8 cellular contexts compared by ENCODE assay signal in genomic region chr19:2461751-2462634, GRCh38. TPM values are rescaled to one million over a fixed set of nuclear protein-coding genes. Genes with fewer than 3 reads are reported as not detected.
A peak's percentile ranks its signal among the peaks of the same experiment; 100 is the strongest.
DNase-seq lines count a peak whose midpoint lies in the region; ATAC-seq, FAIRE-seq and TF ChIP-seq lines count a peak whose summit lies in the region.

No MANE protein-coding gene starts in this region.

- TF ChIP-seq POLR2A in K562 (conservative IDR thresholded peaks at IDR 0.05): no peak

- H2AFZ ChIP-seq in SK-N-SH (ENCODE audit: low read depth): peak overlapping the region; percentile 94
- H2AFZ ChIP-seq in K562 (ENCODE audit: low read depth, low read length): peak overlapping the region; percentile 67

- peak overlapping the region; percentile 0; the same call in 1 of the 2 replicates for H3K27ac ChIP-seq in HEK293 (ENCODE audit: extremely low read depth, low read depth, low read length)
- peak overlapping the region in 1 of 2 experiments; percentile 60; a peak in 3 of 4 replicates for H3K27ac ChIP-seq in SK-N-SH (ENCODE audit: low read depth in 2 of 2, low read length in 1 of 2)
- no peak overlapping the region for H3K27ac ChIP-seq in K562 (ENCODE audit: extremely low read depth, low read depth, low read length)

- ATAC-seq in K562 (peak; percentile 74), GM18909 (IDR thresholded peaks at IDR 0.05; ENCODE audit: poor library complexity, unreplicated experiment) (no peak), HG03342 (IDR thresholded peaks at IDR 0.05; ENCODE audit: unreplicated experiment) (no peak)

- H3K9me3 Mint-ChIP-seq in Calu3 (ENCODE audit: low read depth, unreplicated experiment): no peaks in the 10 kb centered on the region
- no peaks in the 10 kb centered on the region for H3K9me3 Mint-ChIP-seq in immature natural killer cell

- H3K4me1 ChIP-seq in HEK293 (ENCODE audit: control insufficient read depth, insufficient read depth, low read length) (no peaks in the 10 kb centered on the region), SK-N-SH (ENCODE audit: control insufficient read depth in 1 of 2, insufficient read depth in 2 of 2, low read depth in 1 of 2, low read length in 1 of 2) (no peaks in the 10 kb centered on the region; a peak in 2 of 4 replicates), K562 (replicated peaks in 1 of 2; ENCODE audit: control insufficient read depth in 2 of 2, insufficient read depth in 2 of 2, low read length in 2 of 2) (peaks cover 0 to 24% of the 10 kb centered on the region in 2 experiments; a peak in 2 of 5 replicates)

- H3K79me2 ChIP-seq in SK-N-SH (ENCODE audit: insufficient read depth) (peaks cover 10% of the 10 kb centered on the region), K562 (ENCODE audit: control insufficient read depth, insufficient read depth, low read length) (peaks cover 3% of the 10 kb centered on the region; the same call in 1 of the 3 replicates)

- H3K27me3 ChIP-seq in SK-N-SH (ENCODE audit: insufficient read depth) (no peaks in the 10 kb centered on the region), K562 (ENCODE audit: control insufficient read depth in 2 of 2, insufficient read depth in 2 of 2, low read length in 2 of 2) (no peaks in the 10 kb centered on the region)

- H3K4me3 ChIP-seq in HEK293 (ENCODE audit: low read depth, low read length) (peak overlapping the region; percentile 29), SK-N-SH (ENCODE audit: low read depth in 2 of 2, low read length in 1 of 2) (peak overlapping the region; percentile 54 to 75), K562 (peak overlapping the region; percentile 28)

- CTCF ChIA-PET in Calu3 (lab: Charles Lee) (interaction anchor here (1.3 kb wide), 1 partner anchor 149 kb away, joined by 5 read pairs; no protein-coding TSS in a partner anchor), HEK293 (lab: Yijun Ruan, JAX) (interaction anchor here (0.6 to 3.5 kb wide), 3 partner anchors 12 to 149 kb away, joined by 4 to 13 read pairs (median 6); no protein-coding TSS in a partner anchor), SK-N-SH (lab: Yijun Ruan, JAX) (interaction anchor here (0.5 to 21.1 kb wide), 4 partner anchors 12 to 174 kb away, joined by 3 to 309 read pairs (median 10); no protein-coding TSS in a partner anchor), K562 (lab: Yijun Ruan, JAX; ENCODE audit: low intra/inter-chr PET ratio) (no interaction called here)

- POLR2A ChIA-PET in HEK293 (lab: Yijun Ruan, JAX): interaction anchor here (0.5 to 5.7 kb wide), 6 partner anchors 8 to 133 kb away, joined by 3 to 62 read pairs (median 4); partner anchors contain the start of genes GADD45B and TIMM13
- POLR2A ChIA-PET in SK-N-SH (lab: Yijun Ruan, JAX): no interaction called here
- POLR2A ChIA-PET in K562 (lab: Yijun Ruan, JAX): interaction anchor here (0.7 to 3.4 kb wide), 2 partner anchors 14 to 357 kb away, joined by 3 to 15 read pairs; partner anchors contain the start of gene GADD45B

- H3K9me3 ChIP-seq in HEK293 (ENCODE audit: control insufficient read depth, insufficient read depth, low read depth, low read length): no peaks in the 10 kb centered on the region
- no peaks in the 10 kb centered on the region for H3K9me3 ChIP-seq in SK-N-SH
- H3K9me3 ChIP-seq in K562 (replicated peaks; ENCODE audit: control insufficient read depth, insufficient read depth, low read depth, low read length): no peaks in the 10 kb centered on the region

- FAIRE-seq in K562 (lab: Jason Lieb, UNC): no peak

- no peaks in the 10 kb centered on the region for H3K9me1 ChIP-seq in K562 (ENCODE audit: control insufficient read depth, insufficient read depth, low read length)

- H3K9me2 ChIP-seq in SK-N-SH: no peaks in the 10 kb centered on the region

- no peaks in the 10 kb centered on the region for H3K36me3 ChIP-seq in HEK293 (ENCODE audit: control insufficient read depth in 2 of 2, insufficient read depth in 1 of 2, low read length in 2 of 2)
- H3K36me3 ChIP-seq in SK-N-SH (replicated peaks in 1 of 2; ENCODE audit: control insufficient read depth in 1 of 2, insufficient read depth in 2 of 2, low read length in 1 of 2): no peaks in the 10 kb centered on the region
- H3K36me3 ChIP-seq in K562 (ENCODE audit: control insufficient read depth, insufficient read depth, low read length): no peaks in the 10 kb centered on the region

- DNase-seq in Calu3 (peak; percentile 66), SK-N-SH (peak; percentile 92), K562 (ENCODE audit: extremely low read depth in 1 of 4, low spot score in 3 of 4) (peak in 3 of 4 experiments; percentile 24 to 48 (median 41)), immature natural killer cell (peak; percentile 30 to 32 (median 31))
- DNase-seq in stimulated activated CD4-positive, alpha-beta T cell treated with anti-CD3 and anti-CD28 coated beads, Interleukin-15, amount 100 ng/mL, for 24 hours: peak; percentile 87

- H3K4me3 Mint-ChIP-seq in Calu3 (ENCODE audit: low read depth, unreplicated experiment) (peak overlapping the region; percentile 78), immature natural killer cell (peak overlapping the region; percentile 65 to 83 (median 70))

- in situ Hi-C loops in K562 (cut with MboI): no loop called here

- no peak for TF ChIP-seq CTCF in Calu3 (IDR thresholded peaks at IDR 0.05; ENCODE audit: unreplicated experiment)
- TF ChIP-seq CTCF in HEK293 (tag by site-specific recombination; IDR thresholded peaks at IDR 0.05): no peak
- peak; percentile 35 for TF ChIP-seq CTCF in SK-N-SH (IDR thresholded peaks at IDR 0.05)
- TF ChIP-seq CTCF in K562 (IDR thresholded peaks at IDR 0.05 in 2 of 3, conservative IDR thresholded peaks at IDR 0.05 in 1 of 3; ENCODE audit: insufficient read depth in 2 of 3, low read depth in 1 of 3, low read length in 3 of 3): no peak

- TF ChIP-seq RAD21 in SK-N-SH (IDR thresholded peaks at IDR 0.05; ENCODE audit: low read length) (no peak), K562 (CRISPR knock-in tag; conservative IDR thresholded peaks at IDR 0.05 in 1 of 2, IDR thresholded peaks at IDR 0.05 in 1 of 2) (no peak)

- H3F3A ChIP-seq in SK-N-SH (replicated peaks; ENCODE audit: insufficient read depth): peaks cover 33% of the 10 kb centered on the region

- BruUV-seq in Calu3 (replicated peaks; lab: Mats Ljungman, UMichigan) (no TSS peak), K562 (replicated peaks; lab: Mats Ljungman, UMichigan) (no TSS peak)

- WGBS in SK-N-SH (ENCODE audit: low lambda C conversion rate): 11% methylated on average over 46 of the region's 62 CpGs
- WGBS in K562 (ENCODE audit: insufficient coverage, low coverage, missing lambda C conversion rate): 54% methylated on average over 38 of the region's 62 CpGs

- intact Hi-C loops in Calu3 (cut with micrococcal nuclease; ENCODE audit: unreplicated experiment): no loop called here
- intact Hi-C loops in K562 (cut with micrococcal nuclease): no loop called here

- no peaks in the 10 kb centered on the region for H3K27me3 Mint-ChIP-seq in Calu3 (ENCODE audit: unreplicated experiment)
- H3K27me3 Mint-ChIP-seq in immature natural killer cell (ENCODE audit: low read depth in 3 of 3): peaks cover 0 to 5% (median 0%) of the 10 kb centered on the region in 3 donors

- TF ChIP-seq EP300 in SK-N-SH (IDR thresholded peaks at IDR 0.05; ENCODE audit: borderline replicate concordance in 1 of 2, low read depth in 1 of 2, low read length in 1 of 2): no peak
- no peak for TF ChIP-seq EP300 in K562 (IDR thresholded peaks at IDR 0.05; ENCODE audit: low read length)

- H3K27ac Mint-ChIP-seq in Calu3 (ENCODE audit: unreplicated experiment) (no peak overlapping the region), immature natural killer cell (peak overlapping the region in 1 of 6 donors; percentile 55)

- H3K4me2 ChIP-seq in SK-N-SH: peak overlapping the region; percentile 93
- H3K4me2 ChIP-seq in K562 (ENCODE audit: insufficient read depth, low read length): peak overlapping the region; percentile 26; the same call in 1 of the 2 replicates

- peaks cover 16% of the 10 kb centered on the region for H3K36me3 Mint-ChIP-seq in Calu3 (ENCODE audit: insufficient read depth, unreplicated experiment)
- H3K36me3 Mint-ChIP-seq in immature natural killer cell: no peaks in the 10 kb centered on the region

- H3K9ac ChIP-seq in SK-N-SH (peak overlapping the region; percentile 78), K562 (ENCODE audit: insufficient read depth in 1 of 2, low read depth in 2 of 2, low read length in 2 of 2) (peak overlapping the region in 1 of 2 experiments; percentile 77; a peak in 1 of 4 replicates)

- H4K20me1 ChIP-seq in SK-N-SH (ENCODE audit: insufficient read depth): no peaks in the 10 kb centered on the region
- H4K20me1 ChIP-seq in K562 (replicated peaks; ENCODE audit: control insufficient read depth, insufficient read depth, low read length): no peaks in the 10 kb centered on the region

- no peaks in the 10 kb centered on the region for H3K4me1 Mint-ChIP-seq in Calu3 (ENCODE audit: low read depth, unreplicated experiment)
- peaks cover 11 to 13% of the 10 kb centered on the region in 2 donors for H3K4me1 Mint-ChIP-seq in immature natural killer cell

RNA-seq across cellular contexts. Expression of gene LMNB2, which starts 5.2 kb away (rescaled TPM):
- total RNA-seq in Calu3 (2022) (88.0 and 109 TPM in 2 replicates), K562 (2014; rRNA removed) (133 and 141 TPM in 2 replicates), K562 (2014; rRNA removed; fragmentation: Illumina TruSeq; extraction: Trizol) (46.8 and 52.9 TPM in 2 replicates), K562 (2015; rRNA removed; fragmentation: Illumina TruSeq; extraction: Trizol) (105 and 106 TPM in 2 replicates), K562 (2021) (98.3 and 123 TPM in 2 replicates)
- polyA plus RNA-seq in SK-N-SH (2012; rRNA removed) (106 and 116 TPM in 2 replicates), K562 (2011; rRNA removed) (90.3 and 94.7 TPM in 2 replicates), K562 (2014; fragmentation: Illumina TruSeq; extraction: Trizol) (117 and 161 TPM in 2 replicates), K562 (2014; fragmentation: Nextera tagmentation; extraction: Ambion mirVana) (under 1 TPM; 0.48 to 0.71 TPM), K562 (2014; rRNA removed) (94.5 and 105 TPM in 2 replicates), immature natural killer cell (1 to 10 TPM; 4.6 to 8.4 (median 5.0) TPM)
- 56.9 and 85.5 TPM in 2 replicates for polyA plus RNA-seq in SK-N-SH (2012; cell fraction: cytosol; rRNA removed)
- polyA plus RNA-seq in SK-N-SH (2012; cell fraction: nucleus; rRNA removed): 122 and 126 TPM in 2 replicates
- 40.1 and 85.1 TPM in 2 replicates for total RNA-seq in K562 (2011; cell fraction: chromatin; rRNA removed; ENCODE audit: low replicate concordance)
- total RNA-seq in K562 (2011; cell fraction: nucleolus; rRNA removed): 40.9 and 42.2 TPM in 2 replicates
- total RNA-seq in K562 (2011; cell fraction: nucleoplasm; rRNA removed): 35.7 and 48.3 TPM in 2 replicates
- 191 and 212 TPM in 2 replicates for polyA plus RNA-seq in K562 (2011; cell fraction: cytosol; rRNA removed)
- polyA plus RNA-seq in K562 (2011; cell fraction: nucleus; rRNA removed): 59.1 and 76.5 TPM in 2 replicates
- polyA plus RNA-seq in K562 (2012): 58.8 and 94.2 TPM in 2 replicates
- polyA minus RNA-seq in K562 (2011; rRNA and poly(A)+ RNA removed): 57.4 and 85.2 TPM in 2 replicates
- polyA minus RNA-seq in K562 (2011; cell fraction: cytosol; rRNA and poly(A)+ RNA removed): 48.5 and 69.4 TPM in 2 replicates
- 10.8 and 13.6 TPM in 2 replicates for polyA minus RNA-seq in K562 (2011; cell fraction: nucleus; rRNA and poly(A)+ RNA removed)

RNA-seq across cellular contexts. Expression of gene GADD45B, which starts 13.9 kb away (rescaled TPM):
- total RNA-seq in Calu3 (2022): 26.3 and 36.5 TPM in 2 replicates
- 54.0 and 67.6 TPM in 2 replicates for polyA plus RNA-seq in SK-N-SH (2012; rRNA removed)
- 29.6 and 31.6 TPM in 2 replicates for polyA plus RNA-seq in SK-N-SH (2012; cell fraction: cytosol; rRNA removed)
- 134 and 135 TPM in 2 replicates for polyA plus RNA-seq in SK-N-SH (2012; cell fraction: nucleus; rRNA removed)
- total RNA-seq in K562 (2011; cell fraction: chromatin; rRNA removed; ENCODE audit: low replicate concordance): 7.1 and 17.3 TPM in 2 replicates
- total RNA-seq in K562 (2011; cell fraction: nucleolus; rRNA removed): 18.6 and 27.0 TPM in 2 replicates
- 12.8 and 19.0 TPM in 2 replicates for total RNA-seq in K562 (2011; cell fraction: nucleoplasm; rRNA removed)
- total RNA-seq in K562 (2014; rRNA removed): 3.9 and 4.1 TPM in 2 replicates
- total RNA-seq in K562 (2014; rRNA removed; fragmentation: Illumina TruSeq; extraction: Trizol): 1.7 and 2.1 TPM in 2 replicates
- total RNA-seq in K562 (2015; rRNA removed; fragmentation: Illumina TruSeq; extraction: Trizol): 1.9 and 2.0 TPM in 2 replicates
- total RNA-seq in K562 (2021): 2.9 and 3.1 TPM in 2 replicates
- 2.7 and 4.7 TPM in 2 replicates for polyA plus RNA-seq in K562 (2011; rRNA removed)
- 5.2 and 6.5 TPM in 2 replicates for polyA plus RNA-seq in K562 (2011; cell fraction: cytosol; rRNA removed)
- 8.7 and 19.6 TPM in 2 replicates for polyA plus RNA-seq in K562 (2011; cell fraction: nucleus; rRNA removed)
- polyA plus RNA-seq in K562 (2012): 2.9 and 8.2 TPM in 2 replicates
- polyA plus RNA-seq in K562 (2014; fragmentation: Illumina TruSeq; extraction: Trizol): 0.79 and 1.0 TPM in 2 replicates
- polyA plus RNA-seq in K562 (2014; fragmentation: Nextera tagmentation; extraction: Ambion mirVana): under 1 TPM; 0.06 to 0.18 TPM
- polyA plus RNA-seq in K562 (2014; rRNA removed): 2.5 and 2.7 TPM in 2 replicates
- polyA minus RNA-seq in K562 (2011; rRNA and poly(A)+ RNA removed): 3.5 and 5.2 TPM in 2 replicates
- polyA minus RNA-seq in K562 (2011; cell fraction: cytosol; rRNA and poly(A)+ RNA removed): 4.3 and 18.2 TPM in 2 replicates
- 17.8 and 31.2 TPM in 2 replicates for polyA minus RNA-seq in K562 (2011; cell fraction: nucleus; rRNA and poly(A)+ RNA removed)
- 100 to 1,000 TPM in 1 of 3 donors, 10 to 100 TPM in 2; 68.0 to 105 (median 72.9) TPM for polyA plus RNA-seq in immature natural killer cell

RNA-seq across cellular contexts. Expression of gene TIMM13, which starts 34.6 kb away (rescaled TPM):
- total RNA-seq in Calu3 (2022) (75.8 and 81.8 TPM in 2 replicates), K562 (2014; rRNA removed) (112 and 140 TPM in 2 replicates), K562 (2014; rRNA removed; fragmentation: Illumina TruSeq; extraction: Trizol) (13.8 and 18.7 TPM in 2 replicates), K562 (2015; rRNA removed; fragmentation: Illumina TruSeq; extraction: Trizol) (81.1 and 90.4 TPM in 2 replicates), K562 (2021) (215 and 235 TPM in 2 replicates)
- polyA plus RNA-seq in SK-N-SH (2012; rRNA removed) (76.0 and 76.9 TPM in 2 replicates), K562 (2011; rRNA removed) (35.0 and 50.3 TPM in 2 replicates), K562 (2014; fragmentation: Illumina TruSeq; extraction: Trizol) (20.3 and 68.0 TPM in 2 replicates), K562 (2014; fragmentation: Nextera tagmentation; extraction: Ambion mirVana) (10 to 100 TPM; 17.6 to 71.8 TPM), K562 (2014; rRNA removed) (105 and 132 TPM in 2 replicates), immature natural killer cell (10 to 100 TPM; 74.3 to 99.6 (median 84.9) TPM)
- polyA plus RNA-seq in SK-N-SH (2012; cell fraction: cytosol; rRNA removed): 37.4 and 60.8 TPM in 2 replicates
- polyA plus RNA-seq in SK-N-SH (2012; cell fraction: nucleus; rRNA removed): 58.5 and 81.6 TPM in 2 replicates
- total RNA-seq in K562 (2011; cell fraction: chromatin; rRNA removed; ENCODE audit: low replicate concordance): 33.4 and 83.5 TPM in 2 replicates
- 50.0 and 67.9 TPM in 2 replicates for total RNA-seq in K562 (2011; cell fraction: nucleolus; rRNA removed)
- total RNA-seq in K562 (2011; cell fraction: nucleoplasm; rRNA removed): 30.1 and 33.7 TPM in 2 replicates
- 77.5 and 236 TPM in 2 replicates for polyA plus RNA-seq in K562 (2011; cell fraction: cytosol; rRNA removed)
- 41.8 and 63.1 TPM in 2 replicates for polyA plus RNA-seq in K562 (2011; cell fraction: nucleus; rRNA removed)
- polyA plus RNA-seq in K562 (2012): 83.8 and 112 TPM in 2 replicates
- 4.1 and 9.6 TPM in 2 replicates for polyA minus RNA-seq in K562 (2011; rRNA and poly(A)+ RNA removed)
- 27.2 and 34.0 TPM in 2 replicates for polyA minus RNA-seq in K562 (2011; cell fraction: cytosol; rRNA and poly(A)+ RNA removed)
- 18.0 and 20.1 TPM in 2 replicates for polyA minus RNA-seq in K562 (2011; cell fraction: nucleus; rRNA and poly(A)+ RNA removed)

Comparison
In these comparisons a context has a peak if more than half of its experiments do, and no peak if none do; other contexts are left out.
1. DNase-seq: peak in every context shown above with its lines; median percentile 92 in SK-N-SH; 87 in stimulated activated CD4-positive, alpha-beta T cell treated with anti-CD3 and anti-CD28 coated beads, Interleukin-15, amount 100 ng/mL, for 24 hours; 66 in Calu3; 41 in K562; 31 in immature natural killer cell.